7 cellular contexts compared by ENCODE assay signal in genomic region chr3:28915711-28916481, GRCh38.
DNase-seq lines count a peak whose midpoint lies in the region; ATAC-seq, FAIRE-seq and TF ChIP-seq lines count a peak whose summit lies in the region.

No MANE protein-coding gene starts in this region.

- no peak overlapping the region for H3K4ac ChIP-seq in H1 (replicated peaks; ENCODE audit: insufficient read length, low read depth, low read length)

- no peak overlapping the region for H3K4me2 ChIP-seq in H1 (ENCODE audit: insufficient read depth in 1 of 2, low read depth in 2 of 2, low read length in 2 of 2)
- peak overlapping the region; percentile 47 for H3K4me2 ChIP-seq in neural progenitor cell

- H2AK5ac ChIP-seq in H1 (ENCODE audit: low read depth, low read length) = no peak overlapping the region

- CTCF ChIA-PET in H1 (lab: Charles Lee; ENCODE audit: partially characterized antibody) = interaction anchor here (0.6 to 2.6 kb wide), 35 partner anchors 8 to 1178 kb away, joined by 3 to 8 read pairs (median 3); no protein-coding TSS in a partner anchor

- H3K18ac ChIP-seq in H1 (ENCODE audit: extremely low read depth, low read length) = no peak overlapping the region

- peaks cover 38% of the 10 kb centered on the region for H3K4me1 Mint-ChIP-seq in neural progenitor cell

- H2BK12ac ChIP-seq in H1 (ENCODE audit: low read depth, low read length) = no peak overlapping the region

- ATAC-seq in HG02678 (IDR thresholded peaks at IDR 0.05; ENCODE audit: unreplicated experiment) = no peak

- no peak overlapping the region for H2AFZ ChIP-seq in H1 (ENCODE audit: low read length)
- H2AFZ ChIP-seq in neural progenitor cell (replicated peaks) = no peak overlapping the region

- 76% methylated on average over 8 of the region's 8 CpGs; no CpG with 5 or more reads in 1 of the 2 experiments for WGBS in H1 (ENCODE audit: extremely low coverage in 1 of 2, insufficient coverage in 1 of 2, insufficient read length in 1 of 2, insufficient replicate concordance in 2 of 2, low coverage in 1 of 2, low lambda C conversion rate in 2 of 2, missing lambda C conversion rate in 1 of 2), 2 experiments

- H3K9ac ChIP-seq in H1 (replicated peaks in 1 of 4; ENCODE audit: extremely low read depth in 1 of 4, low read depth in 3 of 4, low read length in 3 of 4) (no peak overlapping the region), neural progenitor cell (no peak overlapping the region)

- no peak overlapping the region for H2BK20ac ChIP-seq in H1 (ENCODE audit: low read length)

- TF ChIP-seq CTCF in GM12874 (IDR thresholded peaks at IDR 0.05; ENCODE audit: insufficient read depth, low read depth, low read length) = peak; percentile 48; the same call in 1 of the 2 replicates
- peak; percentile 39 to 67 (median 50) for TF ChIP-seq CTCF in H1 (IDR thresholded peaks at IDR 0.05; ENCODE audit: control extremely low read depth in 1 of 3, insufficient read depth in 1 of 3, low read depth in 1 of 3, low read length in 3 of 3)
- peak; percentile 33 for TF ChIP-seq CTCF in neural progenitor cell (IDR thresholded peaks at IDR 0.05)

- no peaks in the 10 kb centered on the region for H3K23me2 ChIP-seq in H1 (ENCODE audit: low read depth, low read length)

- TF ChIP-seq POLR2A in H1 (IDR thresholded peaks at IDR 0.05; ENCODE audit: control extremely low read depth in 1 of 2, low read depth in 2 of 2, low read length in 2 of 2) = no peak

- H3K4me3 Mint-ChIP-seq in neural progenitor cell = peak overlapping the region; percentile 22

- no peak overlapping the region for H2BK120ac ChIP-seq in H1 (replicated peaks; ENCODE audit: low read depth, low read length)

- TF ChIP-seq EP300 in H1 (IDR thresholded peaks at IDR 0.05; ENCODE audit: borderline replicate concordance in 1 of 2, low read depth in 2 of 2, low read length in 2 of 2) = no peak

- H3F3A ChIP-seq in neural progenitor cell (ENCODE audit: low read depth) = peaks cover 17% of the 10 kb centered on the region

- no peaks in the 10 kb centered on the region for H3K36me3 Mint-ChIP-seq in neural progenitor cell

- no peak overlapping the region for H2BK15ac ChIP-seq in H1 (ENCODE audit: low read length)

- H2BK5ac ChIP-seq in H1 (ENCODE audit: low read depth, low read length) = no peak overlapping the region

- no peaks in the 10 kb centered on the region for H3K79me1 ChIP-seq in H1 (ENCODE audit: low read depth, low read length)

- POLR2A ChIA-PET in H1 (lab: Charles Lee; ENCODE audit: partially characterized antibody) = no interaction called here

- no peak overlapping the region for H3K23ac ChIP-seq in H1 (ENCODE audit: insufficient read length)

- no peak overlapping the region for H3K56ac ChIP-seq in H1 (replicated peaks; ENCODE audit: insufficient read length, low read depth, low read length)

- no peak overlapping the region for H4K8ac ChIP-seq in H1 (ENCODE audit: extremely low read depth, insufficient read depth, low read length)

- TF ChIP-seq RAD21 in H1 (IDR thresholded peaks at IDR 0.05 in 1 of 2, conservative IDR thresholded peaks at IDR 0.05 in 1 of 2; ENCODE audit: low read depth in 2 of 2, low read length in 2 of 2) = peak; percentile 69 to 75

- H3K4me3 ChIP-seq in H1 (ENCODE audit: extremely low read depth in 1 of 4, insufficient read depth in 2 of 4, low read depth in 3 of 4, low read length in 4 of 4) (no peak overlapping the region), neural progenitor cell (no peak overlapping the region)

- H3K79me2 ChIP-seq in H1 (ENCODE audit: control insufficient read depth in 1 of 2, insufficient read depth in 2 of 2, low read length in 2 of 2) (no peaks in the 10 kb centered on the region), neural progenitor cell (ENCODE audit: low read depth) (no peaks in the 10 kb centered on the region)

- H3K9me3 Mint-ChIP-seq in neural progenitor cell = no peaks in the 10 kb centered on the region

- H4K20me1 ChIP-seq in H1 (replicated peaks in 1 of 2; ENCODE audit: control insufficient read depth in 1 of 2, insufficient read depth in 2 of 2, low read length in 2 of 2) (no peaks in the 10 kb centered on the region), neural progenitor cell (ENCODE audit: low read depth) (no peaks in the 10 kb centered on the region)

- no peaks in the 10 kb centered on the region for H3K27me3 ChIP-seq in H1 (replicated peaks in 1 of 4; ENCODE audit: control insufficient read depth in 3 of 4, extremely low read depth in 1 of 4, insufficient read depth in 3 of 4, low read length in 3 of 4)
- no peaks in the 10 kb centered on the region for H3K27me3 ChIP-seq in neural progenitor cell

- H3K9me3 ChIP-seq in H1 (ENCODE audit: insufficient read depth in 2 of 2, low read depth in 1 of 2, low read length in 1 of 2) = no peaks in the 10 kb centered on the region
- H3K9me3 ChIP-seq in neural progenitor cell (ENCODE audit: low read depth) = no peaks in the 10 kb centered on the region

- no peak overlapping the region for H3K14ac ChIP-seq in H1 (ENCODE audit: insufficient read length)

- H3K27me3 Mint-ChIP-seq in neural progenitor cell (ENCODE audit: insufficient read depth, low read depth) = peaks cover 2% of the 10 kb centered on the region

- no peaks in the 10 kb centered on the region for H3K36me3 ChIP-seq in H1 (ENCODE audit: control insufficient read depth in 2 of 4, insufficient read depth in 4 of 4, low read length in 3 of 4)
- no peaks in the 10 kb centered on the region for H3K36me3 ChIP-seq in neural progenitor cell

- FAIRE-seq in H1 (lab: Jason Lieb, UNC) = peak; percentile 77

- no peak overlapping the region for H4K5ac ChIP-seq in H1 (ENCODE audit: insufficient read length, low read depth, low read length)

- H3K4me1 ChIP-seq in H1 (replicated peaks in 1 of 4; ENCODE audit: control insufficient read depth in 3 of 4, insufficient read depth in 4 of 4, low read length in 3 of 4) = no peaks in the 10 kb centered on the region
- H3K4me1 ChIP-seq in neural progenitor cell = peaks cover 49% of the 10 kb centered on the region

- H4K91ac ChIP-seq in H1 (replicated peaks; ENCODE audit: insufficient read length, low read length) = no peak overlapping the region

- H3K27ac ChIP-seq in H1 (ENCODE audit: low read depth, low read length) (no peak overlapping the region), neural progenitor cell (peak overlapping the region; percentile 56)

- DNase-seq in NCI-H524 (lab: John Stamatoyannopoulos, UW) (peak; percentile 16 to 63), H1 (ENCODE audit: low read depth in 1 of 2, low spot score in 2 of 2) (peak in 1 of 2 experiments; percentile 10), neural progenitor cell (ENCODE audit: low spot score) (peak; percentile 65), GM19240 (ENCODE audit: insufficient read length, low spot score) (no peak), NCI-H128 (lab: John Stamatoyannopoulos, UW; ENCODE audit: unreplicated experiment) (no peak)

- peak overlapping the region; percentile 24 for H3K27ac Mint-ChIP-seq in neural progenitor cell

TF ChIP-seq in H1, 55 proteins besides CTCF, POLR2A, EP300 and RAD21:
- TF ChIP-seq SRF (IDR thresholded peaks at IDR 0.05; ENCODE audit: low read depth, low read length) (no peak), RFX5 (IDR thresholded peaks at IDR 0.05; ENCODE audit: borderline replicate concordance, low read depth, low read length) (no peak), GABPA (IDR thresholded peaks at IDR 0.05; ENCODE audit: borderline replicate concordance, insufficient read depth, low read length) (no peak), KDM5A (IDR thresholded peaks at IDR 0.05; ENCODE audit: low read length) (no peak), CEBPB (IDR thresholded peaks at IDR 0.05; ENCODE audit: low read depth, low read length) (peak; percentile 85), SP4 (IDR thresholded peaks at IDR 0.05; ENCODE audit: low read length) (no peak)
- TF ChIP-seq, protein P1, sequence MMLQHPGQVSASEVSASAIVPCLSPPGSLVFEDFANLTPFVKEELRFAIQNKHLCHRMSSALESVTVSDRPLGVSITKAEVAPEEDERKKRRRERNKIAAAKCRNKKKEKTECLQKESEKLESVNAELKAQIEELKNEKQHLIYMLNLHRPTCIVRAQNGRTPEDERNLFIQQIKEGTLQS (IDR thresholded peaks at IDR 0.05; ENCODE audit: insufficient read depth, low read depth, low read length) = peak; percentile 31; the same call in 1 of the 2 replicates

Comparison
In these comparisons a context has a peak if more than half of its experiments do, and no peak if none do; other contexts are left out.
1. DNase-seq: peak in NCI-H524 (2 of 2) and neural progenitor cell (single experiment); none in GM19240 (single experiment) and NCI-H128 (single experiment).
2. Peak in every context shown above with its lines, with median percentiles within 50 percentile points of each other: CTCF ChIP-seq.